ENCODE assay signal across 9 cellular contexts in the genomic region with DNA sequence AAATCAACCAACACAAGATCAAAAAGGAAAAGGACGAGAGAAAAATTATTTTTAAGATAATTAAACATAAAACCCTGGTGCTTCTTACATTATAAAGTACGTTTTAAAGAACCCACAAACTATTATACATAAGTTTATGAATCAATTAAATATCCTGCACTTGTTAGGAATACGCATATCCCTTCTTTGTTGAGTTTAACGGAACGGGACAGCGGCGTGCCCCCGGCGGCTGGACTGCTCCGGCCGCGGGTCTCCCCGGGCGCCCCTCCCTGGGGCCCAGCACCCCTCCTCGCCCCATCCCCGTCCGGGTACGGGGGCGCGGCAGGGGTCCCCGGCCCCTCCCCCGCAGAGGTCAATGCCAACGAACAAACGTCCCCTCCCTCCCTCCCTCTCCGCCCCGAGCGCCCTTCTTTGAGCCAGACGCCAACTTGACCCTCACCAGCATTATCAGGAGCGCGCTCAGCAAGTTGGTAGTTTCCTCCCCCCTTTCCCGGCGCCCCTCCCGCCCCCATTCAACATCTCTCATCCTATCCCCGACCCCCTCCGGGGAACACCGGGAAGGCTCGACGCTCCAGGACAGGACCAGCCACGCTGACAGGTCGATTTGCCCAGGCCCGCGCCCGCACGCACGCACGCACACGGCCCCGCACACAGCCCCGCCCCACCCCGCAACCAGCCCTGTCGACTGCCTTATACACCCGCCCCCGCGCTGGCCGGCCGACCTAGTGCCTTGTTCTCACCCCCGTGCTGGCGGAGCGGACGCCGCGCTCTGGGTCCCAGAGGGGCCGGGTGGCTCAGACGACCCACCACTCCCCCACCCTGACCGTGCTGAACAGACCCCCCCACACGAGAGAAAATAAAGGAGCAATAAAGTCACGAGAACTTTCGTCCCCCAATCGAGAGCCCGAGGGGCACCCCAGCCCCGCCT. TPM values are rescaled to one million over a fixed set of nuclear protein-coding genes. Genes with fewer than 3 reads are reported as not detected.
DNase-seq lines count a peak whose midpoint lies in the region; ATAC-seq, FAIRE-seq and TF ChIP-seq lines count a peak whose summit lies in the region.
"Had no signal": no experiment of that assay in that cellular context is flagged by ENCODE, and none has a peak within 500 bp of the region (broad histone marks: within the 10 kb centered on the region; RNA-seq: fewer than 3 reads in every experiment).

No MANE protein-coding gene starts in this region.

- TF ChIP-seq POLR2A in right lobe of liver (IDR thresholded peaks at IDR 0.05) (no peak), tibial nerve (IDR thresholded peaks at IDR 0.05) (no peak)

- TF ChIP-seq EP300 in tibial nerve (IDR thresholded peaks at IDR 0.05) = no peak

- intact Hi-C loops in activated CD4-positive, alpha-beta T cell treated with anti-CD3 and anti-CD28 coated beads, Interleukin-2, amount 10 ng/mL, durations not matched to agents 24 days and 14 days (cut with micrococcal nuclease) = loop anchor here (5.0 kb wide), 1 partner anchor 260 kb away; a partner anchor contains a TSS
- intact Hi-C loops in right lobe of liver (cut with DNase I) = loop anchor here in 1 of 2 donors (10.0 kb wide), 1 partner anchor 63 kb away; no protein-coding TSS in a partner anchor

- WGBS in right lobe of liver (ENCODE audit: insufficient coverage, low coverage, low lambda C conversion rate, missing lambda C conversion rate) = 16% methylated on average over 27 of the region's 71 CpGs
- 13 to 22% methylated on average over 40 to 56 of the region's 71 CpGs for WGBS in tibial nerve, 2 donors

- H3K4me1 Mint-ChIP-seq in activated CD4-positive, alpha-beta T cell treated with anti-CD3 and anti-CD28 coated beads, Interleukin-2, amount 10 ng/mL, durations not matched to agents 24 days and 14 days = peaks cover 46% of the 10 kb centered on the region
- peaks cover 46% of the 10 kb centered on the region for H3K4me1 Mint-ChIP-seq in activated naive CD4-positive, alpha-beta T cell treated with anti-CD3 and anti-CD28 coated beads, Interleukin-2, amount 50 U/mL, for 24 hours

- ATAC-seq in right lobe of liver = no peak

- H3K36me3 Mint-ChIP-seq in activated CD4-positive, alpha-beta T cell treated with anti-CD3 and anti-CD28 coated beads, Interleukin-2, amount 10 ng/mL, durations not matched to agents 24 days and 14 days (ENCODE audit: low read depth) = peaks cover 5% of the 10 kb centered on the region
- H3K36me3 Mint-ChIP-seq in activated naive CD4-positive, alpha-beta T cell treated with anti-CD3 and anti-CD28 coated beads, Interleukin-2, amount 50 U/mL, for 24 hours = no peaks in the 10 kb centered on the region

- TF ChIP-seq CTCF in right lobe of liver (IDR thresholded peaks at IDR 0.05) (no peak), tibial nerve (IDR thresholded peaks at IDR 0.05) (no peak), D721Med (IDR thresholded peaks at IDR 0.05; ENCODE audit: insufficient read depth, missing control alignments) (no peak)

- H3K27me3 ChIP-seq in right lobe of liver = peaks cover 0 to 6% of the 10 kb centered on the region in 2 donors
- H3K27me3 ChIP-seq in tibial nerve = no peaks in the 10 kb centered on the region

- H3K27me3 Mint-ChIP-seq in activated CD4-positive, alpha-beta T cell treated with anti-CD3 and anti-CD28 coated beads, Interleukin-2, amount 10 ng/mL, durations not matched to agents 24 days and 14 days = peaks cover 28% of the 10 kb centered on the region
- peaks cover 13% of the 10 kb centered on the region for H3K27me3 Mint-ChIP-seq in activated naive CD4-positive, alpha-beta T cell treated with anti-CD3 and anti-CD28 coated beads, Interleukin-2, amount 50 U/mL, for 24 hours

- H3K4me1 ChIP-seq in right lobe of liver (peaks cover 0 to 27% (median 7%) of the 10 kb centered on the region in 4 donors), tibial nerve (peaks cover 0 to 92% (median 64%) of the 10 kb centered on the region in 4 donors)

- H3K36me3 ChIP-seq in right lobe of liver = peaks cover 0 to 3% (median 0%) of the 10 kb centered on the region in 4 donors
- H3K36me3 ChIP-seq in tibial nerve = peaks cover 0 to 8% (median 0%) of the 10 kb centered on the region in 3 donors

- DNase-seq in activated CD4-positive, alpha-beta T cell treated with anti-CD3 and anti-CD28 coated beads, Interleukin-2, amount 10 ng/mL, durations not matched to agents 24 days and 14 days = peak; percentile 74
- no peak for DNase-seq in activated CD4-positive, alpha-beta T cell treated with anti-CD3 and anti-CD28 coated beads, Interleukin-2, amount 50 U/mL, for 4 hours
- peak in 2 of 3 donors; percentile 63 to 73 for DNase-seq in right lobe of liver
- peak in 1 of 2 donors; percentile 49 for DNase-seq in tibial nerve (ENCODE audit: low spot score in 2 of 2)
- no peak for DNase-seq in epidermal melanocyte (ENCODE audit: insufficient read length, low spot score)
- no peak for DNase-seq in NCI-H1694 treated with DMSO at 0.1 percent for 48 hours (lab: John Stamatoyannopoulos, UW)
- DNase-seq in D721Med (ENCODE audit: insufficient read length, low spot score) = no peak
- DNase-seq: NCI-H1694 had no signal

- no peaks in the 10 kb centered on the region for H3K9me3 Mint-ChIP-seq in activated CD4-positive, alpha-beta T cell treated with anti-CD3 and anti-CD28 coated beads, Interleukin-2, amount 10 ng/mL, durations not matched to agents 24 days and 14 days
- H3K9me3 Mint-ChIP-seq in activated naive CD4-positive, alpha-beta T cell treated with anti-CD3 and anti-CD28 coated beads, Interleukin-2, amount 50 U/mL, for 24 hours = no peaks in the 10 kb centered on the region

- no peak for FAIRE-seq in D721Med (lab: Jason Lieb, UNC)

- H3K27ac ChIP-seq in right lobe of liver = peak overlapping the region in 2 of 3 donors; percentile 39 to 54
- H3K27ac ChIP-seq in tibial nerve = peak overlapping the region; percentile 79 to 93 (median 86)

- no peak overlapping the region for H3K4me3 ChIP-seq in right lobe of liver
- H3K4me3 ChIP-seq in tibial nerve = peak overlapping the region; percentile 29 to 57 (median 43)

- H3K27ac Mint-ChIP-seq in activated CD4-positive, alpha-beta T cell treated with anti-CD3 and anti-CD28 coated beads, Interleukin-2, amount 10 ng/mL, durations not matched to agents 24 days and 14 days = peak overlapping the region; percentile 83
- peak overlapping the region; percentile 51 for H3K27ac Mint-ChIP-seq in activated naive CD4-positive, alpha-beta T cell treated with anti-CD3 and anti-CD28 coated beads, Interleukin-2, amount 50 U/mL, for 24 hours

- H3K9me3 ChIP-seq in right lobe of liver (no peaks in the 10 kb centered on the region), tibial nerve (no peaks in the 10 kb centered on the region)

- H3K4me3 Mint-ChIP-seq in activated CD4-positive, alpha-beta T cell treated with anti-CD3 and anti-CD28 coated beads, Interleukin-2, amount 10 ng/mL, durations not matched to agents 24 days and 14 days = peak overlapping the region; percentile 80
- H3K4me3 Mint-ChIP-seq in activated naive CD4-positive, alpha-beta T cell treated with anti-CD3 and anti-CD28 coated beads, Interleukin-2, amount 50 U/mL, for 24 hours = peak overlapping the region; percentile 73

RNA-seq across cellular contexts. Expression of a gene that starts 5.1 kb away (rescaled TPM):
- 2.1 and 2.4 TPM in 2 replicates for total RNA-seq in activated CD4-positive, alpha-beta T cell treated with anti-CD3 and anti-CD28 coated beads, Interleukin-2, amount 10 ng/mL, durations not matched to agents 24 days and 14 days
- total RNA-seq in right lobe of liver = 1 to 10 TPM; 1.1 to 3.7 (median 2.3) TPM
- 10 to 100 TPM; 21.1 to 43.5 (median 25.8) TPM for total RNA-seq in tibial nerve

RNA-seq across cellular contexts. Expression of a gene that starts 18.9 kb away (rescaled TPM):
- 153 and 155 TPM in 2 replicates for total RNA-seq in activated CD4-positive, alpha-beta T cell treated with anti-CD3 and anti-CD28 coated beads, Interleukin-2, amount 10 ng/mL, durations not matched to agents 24 days and 14 days
- total RNA-seq in right lobe of liver (10 to 100 TPM; 15.0 to 20.5 (median 17.2) TPM), tibial nerve (10 to 100 TPM; 38.4 to 92.7 (median 49.2) TPM)

RNA-seq across cellular contexts. Expression of a gene that starts 20.5 kb away (rescaled TPM):
- 118 and 121 TPM in 2 replicates for total RNA-seq in activated CD4-positive, alpha-beta T cell treated with anti-CD3 and anti-CD28 coated beads, Interleukin-2, amount 10 ng/mL, durations not matched to agents 24 days and 14 days
- total RNA-seq in right lobe of liver (10 to 100 TPM; 19.2 to 30.3 (median 26.4) TPM), tibial nerve (10 to 100 TPM; 15.3 to 37.1 (median 25.8) TPM)

RNA-seq across cellular contexts. Expression of a gene that starts 52.6 kb away (rescaled TPM):
- 66.2 and 73.5 TPM in 2 replicates for total RNA-seq in activated CD4-positive, alpha-beta T cell treated with anti-CD3 and anti-CD28 coated beads, Interleukin-2, amount 10 ng/mL, durations not matched to agents 24 days and 14 days
- 10 to 100 TPM; 18.2 to 41.5 (median 23.4) TPM for total RNA-seq in right lobe of liver
- 100 to 1,000 TPM in 1 of 4 donors, 10 to 100 TPM in 3; 58.6 to 145 (median 86.6) TPM for total RNA-seq in tibial nerve

RNA-seq across cellular contexts. Expression of a gene that starts 52.6 kb away (rescaled TPM):
- total RNA-seq in activated CD4-positive, alpha-beta T cell treated with anti-CD3 and anti-CD28 coated beads, Interleukin-2, amount 10 ng/mL, durations not matched to agents 24 days and 14 days = 161 TPM in 2 replicates
- total RNA-seq in right lobe of liver = 10 to 100 TPM; 19.1 to 86.6 (median 23.8) TPM
- 10 to 100 TPM; 37.3 to 77.4 (median 58.3) TPM for total RNA-seq in tibial nerve

Comparison
In these comparisons a context has a peak if more than half of its experiments do, and no peak if none do; other contexts are left out.
1. DNase-seq: peak in activated CD4-positive, alpha-beta T cell treated with anti-CD3 and anti-CD28 coated beads, Interleukin-2, amount 10 ng/mL, durations not matched to agents 24 days and 14 days (single experiment) and right lobe of liver (2 of 3); none in activated CD4-positive, alpha-beta T cell treated with anti-CD3 and anti-CD28 coated beads, Interleukin-2, amount 50 U/mL, for 4 hours (0 of 2), epidermal melanocyte (single experiment), NCI-H1694 treated with DMSO at 0.1 percent for 48 hours (single experiment) and D721Med (single experiment).
2. H3K4me3 ChIP-seq: peak in tibial nerve (4 of 4); none in right lobe of liver (0 of 3).